Comparison of ENCODE assay signal across 1 cellular context in the genomic region with DNA sequence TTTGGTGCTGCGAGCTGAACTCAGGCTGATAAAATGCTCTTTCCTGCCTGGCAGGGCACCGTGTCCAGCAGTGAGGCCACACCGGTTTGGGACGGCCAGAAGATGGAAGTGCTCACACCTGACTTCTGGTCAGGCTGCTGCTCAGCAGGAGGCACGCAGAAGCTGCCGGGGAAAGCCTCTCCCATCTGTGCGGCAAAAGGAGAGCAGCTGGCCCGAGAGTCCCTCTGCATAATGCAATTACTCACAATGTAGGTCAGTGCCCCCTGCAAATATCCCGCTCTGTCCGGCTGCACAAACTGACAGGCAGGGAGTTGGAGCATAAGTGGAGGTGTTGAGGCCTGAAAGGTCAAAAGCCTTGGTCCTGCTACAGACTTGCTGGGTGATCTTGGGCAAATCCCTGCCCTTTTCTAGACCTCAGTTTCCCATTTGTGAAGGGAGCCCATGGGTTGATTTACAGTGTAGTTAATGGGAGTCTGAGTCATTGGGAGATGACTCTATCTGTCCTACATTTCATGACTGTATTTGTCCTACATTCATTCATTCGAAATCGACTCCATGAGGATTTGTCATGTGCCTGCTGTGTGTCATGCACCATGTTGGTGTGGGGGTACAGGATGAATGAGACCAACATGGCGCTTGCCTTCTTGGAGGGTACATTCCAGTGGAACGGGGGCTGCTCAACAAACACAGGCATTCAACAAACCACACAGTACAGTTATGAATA.
A peak's percentile ranks its signal among the peaks of the same experiment; 100 is the strongest.
TF ChIP-seq lines count a peak whose summit lies in the region.

No MANE protein-coding gene starts in this region.

TF ChIP-seq in IMR-90, 13 proteins besides CTCF, POLR2A, EP300 and RAD21 (continued from another document):
- no peak for TF ChIP-seq MAZ (IDR thresholded peaks at IDR 0.05; ENCODE audit: borderline replicate concordance, low read depth, low read length)
- peak; percentile 58 for TF ChIP-seq FOS (IDR thresholded peaks at IDR 0.05; ENCODE audit: low read depth, low read length)
- TF ChIP-seq CHD1 (IDR thresholded peaks at IDR 0.05; ENCODE audit: low read depth, low read length), result no peak
- TF ChIP-seq, protein P1, sequence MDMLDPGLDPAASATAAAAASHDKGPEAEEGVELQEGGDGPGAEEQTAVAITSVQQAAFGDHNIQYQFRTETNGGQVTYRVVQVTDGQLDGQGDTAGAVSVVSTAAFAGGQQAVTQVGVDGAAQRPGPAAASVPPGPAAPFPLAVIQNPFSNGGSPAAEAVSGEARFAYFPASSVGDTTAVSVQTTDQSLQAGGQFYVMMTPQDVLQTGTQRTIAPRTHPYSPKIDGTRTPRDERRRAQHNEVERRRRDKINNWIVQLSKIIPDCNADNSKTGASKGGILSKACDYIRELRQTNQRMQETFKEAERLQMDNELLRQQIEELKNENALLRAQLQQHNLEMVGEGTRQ (IDR thresholded peaks at IDR 0.05; ENCODE audit: low read depth, low read length), result peak; percentile 59
- TF ChIP-seq NFE2L2 (IDR thresholded peaks at IDR 0.05; ENCODE audit: low read depth, low read length), result no peak
- peak; percentile 43; the same call in 1 of the 2 replicates for TF ChIP-seq BHLHE40 (IDR thresholded peaks at IDR 0.05; ENCODE audit: low read depth, low read length)
